In the genomic region with DNA sequence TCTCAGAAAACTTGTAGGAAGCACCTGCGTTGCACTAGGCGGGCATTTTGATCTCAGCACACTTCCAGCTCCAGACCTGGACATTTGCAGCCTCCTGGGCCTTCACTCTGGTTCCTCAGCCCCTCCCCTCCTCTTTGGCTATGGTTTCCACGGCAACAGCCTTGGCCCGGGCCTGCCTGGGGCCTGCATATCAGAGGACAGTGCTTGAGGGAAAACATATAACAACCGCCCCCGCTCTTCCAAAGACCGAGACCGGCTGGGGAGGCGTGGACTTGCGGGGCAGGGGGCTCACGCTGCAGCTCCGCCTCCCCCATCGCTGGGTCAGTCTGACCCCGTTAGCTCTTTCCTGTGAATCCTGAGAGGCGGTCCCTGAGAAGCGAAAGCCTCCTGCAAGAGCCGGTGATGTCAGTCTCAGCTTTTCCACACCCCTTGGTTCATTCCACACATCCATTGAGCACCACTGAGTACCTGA, we compare ENCODE assay signal across 2 cellular contexts.
TF ChIP-seq lines count a peak whose summit lies in the region.

No MANE protein-coding gene starts in this region.

TF ChIP-seq in SK-N-SH, 30 proteins besides CTCF, POLR2A, EP300 and RAD21 (continued from another document):
- no peak for TF ChIP-seq NRF1 (IDR thresholded peaks at IDR 0.05; ENCODE audit: low read depth, low read length)
TF ChIP-seq in SK-N-SH: peak in this region for 0.

TF ChIP-seq in SK-N-SH treated with all-trans-retinoic acid at 6 μM for 48 hours, 23 proteins besides CTCF, POLR2A, EP300 and RAD21 (continued from another document):
- TF ChIP-seq, protein P1, sequence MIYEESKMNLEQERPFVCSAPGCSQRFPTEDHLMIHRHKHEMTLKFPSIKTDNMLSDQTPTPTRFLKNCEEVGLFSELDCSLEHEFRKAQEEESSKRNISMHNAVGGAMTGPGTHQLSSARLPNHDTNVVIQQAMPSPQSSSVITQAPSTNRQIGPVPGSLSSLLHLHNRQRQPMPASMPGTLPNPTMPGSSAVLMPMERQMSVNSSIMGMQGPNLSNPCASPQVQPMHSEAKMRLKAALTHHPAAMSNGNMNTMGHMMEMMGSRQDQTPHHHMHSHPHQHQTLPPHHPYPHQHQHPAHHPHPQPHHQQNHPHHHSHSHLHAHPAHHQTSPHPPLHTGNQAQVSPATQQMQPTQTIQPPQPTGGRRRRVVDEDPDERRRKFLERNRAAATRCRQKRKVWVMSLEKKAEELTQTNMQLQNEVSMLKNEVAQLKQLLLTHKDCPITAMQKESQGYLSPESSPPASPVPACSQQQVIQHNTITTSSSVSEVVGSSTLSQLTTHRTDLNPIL (CRISPR knock-in tag; IDR thresholded peaks at IDR 0.05; ENCODE audit: low read depth), result no peak
- TF ChIP-seq ARNTL (CRISPR knock-in tag; IDR thresholded peaks at IDR 0.05; ENCODE audit: borderline replicate concordance, low read depth) (no peak), ZC3H10 (CRISPR knock-in tag; IDR thresholded peaks at IDR 0.05) (no peak), SNAI2 (CRISPR knock-in tag; IDR thresholded peaks at IDR 0.05) (no peak), OSR1 (CRISPR knock-in tag; IDR thresholded peaks at IDR 0.05) (no peak)
